Comparison of ENCODE assay signal across 8 cellular contexts in the genomic region with DNA sequence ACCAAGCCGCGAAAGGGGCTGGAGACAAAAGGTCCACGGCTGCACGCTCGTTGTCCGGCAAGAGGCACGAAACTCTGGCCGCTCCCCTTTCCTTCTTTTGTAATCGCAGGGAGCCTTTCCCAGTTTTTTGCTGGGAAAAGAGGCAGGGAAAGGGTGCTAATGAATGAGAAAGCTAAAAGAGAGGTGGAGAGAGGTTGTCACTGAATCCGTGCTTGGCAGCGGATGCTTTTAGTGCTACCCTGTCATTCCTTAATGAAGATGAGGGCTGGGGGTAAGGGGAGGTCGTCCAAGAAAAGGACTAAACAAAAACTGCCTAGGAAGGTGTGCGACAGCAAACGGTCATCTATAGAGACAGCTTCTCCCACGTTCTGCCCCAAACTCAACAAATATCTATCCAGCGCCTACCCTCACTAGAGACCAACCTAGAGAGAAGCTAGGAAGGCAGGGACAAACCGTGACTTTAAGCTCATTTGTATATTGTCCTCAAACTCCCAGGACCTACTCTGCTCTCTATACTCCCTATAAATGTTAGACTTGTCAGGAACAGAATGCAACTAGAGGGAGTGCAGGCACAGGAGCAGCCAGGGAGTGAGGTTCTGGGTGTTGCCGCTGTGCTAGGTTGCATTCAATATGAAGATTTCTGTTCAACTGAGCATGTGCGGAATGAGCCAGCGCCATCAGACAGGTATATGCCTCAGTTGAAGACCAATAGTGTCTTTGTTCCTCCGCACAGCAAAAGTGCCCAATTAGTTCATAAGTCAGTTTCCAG. TPM values are rescaled to one million over a fixed set of nuclear protein-coding genes. Genes with fewer than 3 reads are reported as not detected.
DNase-seq lines count a peak whose midpoint lies in the region; TF ChIP-seq lines count a peak whose summit lies in the region.

No MANE protein-coding gene starts in this region.

- POLR2A ChIA-PET in activated CD4-positive, alpha-beta T cell treated with anti-CD3 and anti-CD28 coated beads, Interleukin-2, amount 10 ng/mL, durations not matched to agents 7 days and 5 days (lab: Charles Lee) = no interaction called here

- H3K9me3 ChIP-seq in mucosa of rectum (ENCODE audit: control insufficient read depth in 2 of 2, low read length in 2 of 2) = no peaks in the 10 kb centered on the region
- H3K9me3 ChIP-seq in transverse colon = no peaks in the 10 kb centered on the region

- in situ Hi-C loops in transverse colon (cut with MboI; ENCODE audit: low pct_ligation_motif_present in 1 of 4, low pct_unique_long_range_greater_than_20kb in 1 of 4, low sequenced_read_pairs in 3 of 4) = no loop called here

- intact Hi-C loops in transverse colon (cut with DNase I; ENCODE audit: low total_unique reads) = no loop called here

- CTCF ChIA-PET in activated CD4-positive, alpha-beta T cell treated with anti-CD3 and anti-CD28 coated beads, Interleukin-2, amount 10 ng/mL, durations not matched to agents 7 days and 5 days (lab: Charles Lee) = no interaction called here

- peaks cover 1% of the 10 kb centered on the region for H3K27me3 Mint-ChIP-seq in activated CD4-positive, alpha-beta T cell treated with anti-CD3 and anti-CD28 coated beads, Interleukin-2, amount 10 ng/mL, durations not matched to agents 7 days and 5 days

- TF ChIP-seq POLR2A in transverse colon (IDR thresholded peaks at IDR 0.05) = no peak

- peak overlapping the region; percentile 90 for H3K27ac Mint-ChIP-seq in activated CD4-positive, alpha-beta T cell treated with anti-CD3 and anti-CD28 coated beads, Interleukin-2, amount 10 ng/mL, durations not matched to agents 7 days and 5 days

- no peak for TF ChIP-seq EP300 in transverse colon (IDR thresholded peaks at IDR 0.05; ENCODE audit: low read depth)

- TF ChIP-seq CTCF in GM12875 (IDR thresholded peaks at IDR 0.05; ENCODE audit: borderline replicate concordance, insufficient read depth, low read depth, low read length) (no peak), epithelial cell of proximal tubule (conservative IDR thresholded peaks at IDR 0.05; ENCODE audit: low read depth, low read length) (peak; percentile 28), transverse colon (IDR thresholded peaks at IDR 0.05) (no peak)

- H3K27me3 ChIP-seq in mucosa of rectum (ENCODE audit: control insufficient read depth in 2 of 2, insufficient read depth in 2 of 2, low read length in 2 of 2) (peaks cover 0 to 9% of the 10 kb centered on the region in 2 donors), transverse colon (no peaks in the 10 kb centered on the region)

- H3K36me3 ChIP-seq in mucosa of rectum (ENCODE audit: control insufficient read depth in 2 of 2, insufficient read depth in 2 of 2, low read length in 2 of 2) (no peaks in the 10 kb centered on the region), transverse colon (no peaks in the 10 kb centered on the region)

- H3K4me1 ChIP-seq in mucosa of rectum (ENCODE audit: control insufficient read depth in 2 of 2, insufficient read depth in 2 of 2, low read length in 2 of 2) (peaks cover 0 to 4% of the 10 kb centered on the region in 2 donors), transverse colon (peaks cover 0 to 12% (median 0%) of the 10 kb centered on the region in 4 donors)

- H3K9ac ChIP-seq in mucosa of rectum (ENCODE audit: low read depth in 1 of 2, low read length in 2 of 2) = peak overlapping the region; percentile 79 to 89

- WGBS in transverse colon (ENCODE audit: low coverage in 1 of 2), 2 donors = 41% methylated on average over 21 of the region's 21 CpGs; no CpG with 5 or more reads in 1 of the 2 donors

- peak overlapping the region; percentile 82 for H3K4me3 Mint-ChIP-seq in activated CD4-positive, alpha-beta T cell treated with anti-CD3 and anti-CD28 coated beads, Interleukin-2, amount 10 ng/mL, durations not matched to agents 7 days and 5 days

- DNase-seq in NCI-H2107 (lab: John Stamatoyannopoulos, UW) (peak; percentile 3), epithelial cell of proximal tubule (ENCODE audit: low read depth) (peak; percentile 27), transverse colon (peak; percentile 51), AML-193 (lab: John Stamatoyannopoulos, UW) (no peak), NOMO-1 treated with dmso at 0.1 percent for 144 hours (lab: John Stamatoyannopoulos, UW; ENCODE audit: unreplicated experiment) (no peak)
- DNase-seq in activated CD4-positive, alpha-beta T cell treated with anti-CD3 and anti-CD28 coated beads, Interleukin-2, amount 10 ng/mL, durations not matched to agents 7 days and 5 days = peak; percentile 37

- peaks cover 18% of the 10 kb centered on the region for H3K4me1 Mint-ChIP-seq in activated CD4-positive, alpha-beta T cell treated with anti-CD3 and anti-CD28 coated beads, Interleukin-2, amount 10 ng/mL, durations not matched to agents 7 days and 5 days

- no peaks in the 10 kb centered on the region for H3K9me3 Mint-ChIP-seq in activated CD4-positive, alpha-beta T cell treated with anti-CD3 and anti-CD28 coated beads, Interleukin-2, amount 10 ng/mL, durations not matched to agents 7 days and 5 days

- H3K4me3 ChIP-seq in GM12875 (ENCODE audit: low read depth, low read length) (peak overlapping the region; percentile 50), epithelial cell of proximal tubule (ENCODE audit: low read depth, low read length) (peak overlapping the region; percentile 67), mucosa of rectum (ENCODE audit: low read length in 2 of 2) (peak overlapping the region; percentile 73 to 84), transverse colon (peak overlapping the region; percentile 46 to 81 (median 58))

- H3K27ac ChIP-seq in mucosa of rectum (ENCODE audit: low read depth in 2 of 2, low read length in 2 of 2) (peak overlapping the region; percentile 91 to 93), transverse colon (peak overlapping the region; percentile 88 to 95 (median 94))

- peaks cover 8% of the 10 kb centered on the region for H3K36me3 Mint-ChIP-seq in activated CD4-positive, alpha-beta T cell treated with anti-CD3 and anti-CD28 coated beads, Interleukin-2, amount 10 ng/mL, durations not matched to agents 7 days and 5 days (ENCODE audit: low read depth)

RNA-seq across cellular contexts. Expression of gene CASK, which starts 0.8 kb away (rescaled TPM):
- total RNA-seq in activated CD4-positive, alpha-beta T cell treated with anti-CD3 and anti-CD28 coated beads, Interleukin-2, amount 10 ng/mL, durations not matched to agents 7 days and 5 days = 10 to 100 TPM; 30.8 to 32.4 TPM
- 22.9 and 58.8 TPM in 2 replicates for total RNA-seq in epithelial cell of proximal tubule
- total RNA-seq in transverse colon = 10 to 100 TPM; 26.6 to 86.1 (median 56.3) TPM

Comparison
In these comparisons a context has a peak if more than half of its experiments do, and no peak if none do; other contexts are left out.
1. DNase-seq: peak in NCI-H2107 (single experiment), activated CD4-positive, alpha-beta T cell treated with anti-CD3 and anti-CD28 coated beads, Interleukin-2, amount 10 ng/mL, durations not matched to agents 7 days and 5 days (single experiment), epithelial cell of proximal tubule (single experiment) and transverse colon (single experiment); none in AML-193 (0 of 2) and NOMO-1 treated with dmso at 0.1 percent for 144 hours (single experiment).
2. Peak in every context shown above with its lines, with median percentiles within 50 percentile points of each other: H3K4me3 ChIP-seq.